8 cellular contexts compared by ENCODE assay signal in genomic region chr1:1397839-1398523, GRCh38. TPM values are rescaled to one million over a fixed set of nuclear protein-coding genes. Genes with fewer than 3 reads are reported as not detected.
A peak's percentile ranks its signal among the peaks of the same experiment; 100 is the strongest.
DNase-seq lines count a peak whose midpoint lies in the region; ATAC-seq and TF ChIP-seq lines count a peak whose summit lies in the region.

No MANE protein-coding gene starts in this region.

- TF ChIP-seq CTCF in thoracic aorta (IDR thresholded peaks at IDR 0.05), result no peak

- H3K36me3 ChIP-seq in thoracic aorta, result peaks cover 58% of the 10 kb centered on the region

- H3K27me3 ChIP-seq in thoracic aorta (replicated peaks; ENCODE audit: insufficient read depth), result no peaks in the 10 kb centered on the region

- peaks cover 39% of the 10 kb centered on the region for H3K36me3 Mint-ChIP-seq in activated T-cell treated with anti-CD3 and anti-CD28 coated beads, Interleukin-2, amount 50 U/mL, for 4 hours (ENCODE audit: insufficient read depth)
- peaks cover 69% of the 10 kb centered on the region for H3K36me3 Mint-ChIP-seq in activated CD8-positive, alpha-beta T cell treated with anti-CD3 and anti-CD28 coated beads, Interleukin-2, amount 10 ng/mL, durations not matched to agents 7 days and 5 days (ENCODE audit: low read depth)

- peaks cover 42% of the 10 kb centered on the region for H3K4me1 Mint-ChIP-seq in activated T-cell treated with anti-CD3 and anti-CD28 coated beads, Interleukin-2, amount 50 U/mL, for 4 hours (ENCODE audit: low read depth)
- H3K4me1 Mint-ChIP-seq in activated CD8-positive, alpha-beta T cell treated with anti-CD3 and anti-CD28 coated beads, Interleukin-2, amount 10 ng/mL, durations not matched to agents 7 days and 5 days (ENCODE audit: low read depth), result peaks cover 48% of the 10 kb centered on the region

- no peak for DNase-seq in activated T-cell treated with anti-CD3 and anti-CD28 coated beads, Interleukin-2, amount 50 U/mL, for 4 hours
- no peak for DNase-seq in activated T-cell treated with anti-CD3 and anti-CD28 coated beads, Interleukin-2, amount 50 U/mL, for 1 hour
- no peak for DNase-seq in activated CD8-positive, alpha-beta T cell treated with anti-CD3 and anti-CD28 coated beads, Interleukin-2, amount 10 ng/mL, durations not matched to agents 7 days and 5 days
- DNase-seq in thoracic aorta (ENCODE audit: low spot score), result no peak

- peaks cover 2% of the 10 kb centered on the region for H3K9me3 ChIP-seq in iPS-18c (ENCODE audit: control insufficient read depth, insufficient read depth, low read length)
- H3K9me3 ChIP-seq in thoracic aorta, result no peaks in the 10 kb centered on the region

- H3K27me3 Mint-ChIP-seq in activated T-cell treated with anti-CD3 and anti-CD28 coated beads, Interleukin-2, amount 50 U/mL, for 4 hours (ENCODE audit: low read depth), result no peaks in the 10 kb centered on the region
- no peaks in the 10 kb centered on the region for H3K27me3 Mint-ChIP-seq in activated CD8-positive, alpha-beta T cell treated with anti-CD3 and anti-CD28 coated beads, Interleukin-2, amount 10 ng/mL, durations not matched to agents 7 days and 5 days (ENCODE audit: low read depth)

- no peak overlapping the region for H3K27ac ChIP-seq in thoracic aorta

- peaks cover 20 to 35% of the 10 kb centered on the region in 2 donors for H3K4me1 ChIP-seq in thoracic aorta (ENCODE audit: control insufficient read depth in 1 of 2, low read depth in 2 of 2)

- CTCF ChIA-PET in activated CD8-positive, alpha-beta T cell treated with anti-CD3 and anti-CD28 coated beads, Interleukin-2, amount 10 ng/mL, durations not matched to agents 7 days and 5 days (lab: Charles Lee), result interaction anchor here (0.9 to 1.5 kb wide), 3 partner anchors 23 to 26 kb away, joined by 3 to 7 read pairs (median 7); partner anchors contain the start of gene AURKAIP1

- ATAC-seq in activated T-cell treated with anti-CD3 and anti-CD28 coated beads, Interleukin-2, amount 50 U/mL, for 4 hours, result no peak
- no peak for ATAC-seq in activated CD8-positive, alpha-beta T cell treated with anti-CD3 and anti-CD28 coated beads, Interleukin-2, amount 10 ng/mL, durations not matched to agents 7 days and 5 days
- ATAC-seq in thoracic aorta (ENCODE audit: insufficient number of reproducible peaks, low FRiP score, low read depth), result no peak
- no peak for ATAC-seq in HG02798 (IDR thresholded peaks at IDR 0.05; ENCODE audit: poor library complexity, unreplicated experiment)
- ATAC-seq in GM18498 (IDR thresholded peaks at IDR 0.05; ENCODE audit: unreplicated experiment), result no peak
- no peak for ATAC-seq in HG02840 (IDR thresholded peaks at IDR 0.05; ENCODE audit: low FRiP score, unreplicated experiment)

- H3K4me3 Mint-ChIP-seq in activated T-cell treated with anti-CD3 and anti-CD28 coated beads, Interleukin-2, amount 50 U/mL, for 4 hours, result peak overlapping the region; percentile 97
- H3K4me3 Mint-ChIP-seq in activated CD8-positive, alpha-beta T cell treated with anti-CD3 and anti-CD28 coated beads, Interleukin-2, amount 10 ng/mL, durations not matched to agents 7 days and 5 days, result peak overlapping the region; percentile 92

- POLR2A ChIA-PET in activated CD8-positive, alpha-beta T cell treated with anti-CD3 and anti-CD28 coated beads, Interleukin-2, amount 10 ng/mL, durations not matched to agents 7 days and 5 days (lab: Charles Lee), result interaction anchor here (3.6 kb wide), 1 partner anchor 22 kb away, joined by 41 read pairs; the partner anchor contains the start of gene AURKAIP1

- no peaks in the 10 kb centered on the region for H3K9me3 Mint-ChIP-seq in activated T-cell treated with anti-CD3 and anti-CD28 coated beads, Interleukin-2, amount 50 U/mL, for 4 hours
- no peaks in the 10 kb centered on the region for H3K9me3 Mint-ChIP-seq in activated CD8-positive, alpha-beta T cell treated with anti-CD3 and anti-CD28 coated beads, Interleukin-2, amount 10 ng/mL, durations not matched to agents 7 days and 5 days (ENCODE audit: insufficient read depth)

- peak overlapping the region; percentile 86 for H3K27ac Mint-ChIP-seq in activated CD8-positive, alpha-beta T cell treated with anti-CD3 and anti-CD28 coated beads, Interleukin-2, amount 10 ng/mL, durations not matched to agents 7 days and 5 days

- H3K4me3 ChIP-seq in iPS-18c (ENCODE audit: insufficient read depth, low read depth, low read length), result peak overlapping the region; percentile 93
- peak overlapping the region; percentile 94 for H3K4me3 ChIP-seq in thoracic aorta

RNA-seq across cellular contexts. Expression of gene CCNL2, which starts 1.2 kb away (rescaled TPM):
- total RNA-seq in activated T-cell treated with anti-CD3 and anti-CD28 coated beads, Interleukin-2, amount 50 U/mL, for 4 hours, result 100 to 1,000 TPM; 112 to 127 (median 118) TPM
- 100 to 1,000 TPM in 1 of 2 experiments, 10 to 100 TPM in 1; 98.3 to 110 TPM for total RNA-seq in activated CD8-positive, alpha-beta T cell treated with anti-CD3 and anti-CD28 coated beads, Interleukin-2, amount 10 ng/mL, durations not matched to agents 7 days and 5 days
- total RNA-seq in thoracic aorta, result 100 to 1,000 TPM; 214 to 313 TPM

RNA-seq across cellular contexts. Expression of gene MRPL20, which starts 9.1 kb away (rescaled TPM):
- total RNA-seq in activated T-cell treated with anti-CD3 and anti-CD28 coated beads, Interleukin-2, amount 50 U/mL, for 4 hours, result 100 to 1,000 TPM; 254 to 300 (median 271) TPM
- 100 to 1,000 TPM; 111 to 117 TPM for total RNA-seq in activated CD8-positive, alpha-beta T cell treated with anti-CD3 and anti-CD28 coated beads, Interleukin-2, amount 10 ng/mL, durations not matched to agents 7 days and 5 days
- total RNA-seq in thoracic aorta, result 100 to 1,000 TPM in 1 of 2 donors, 10 to 100 TPM in 1; 96.9 to 121 TPM

RNA-seq across cellular contexts. Expression of gene AURKAIP1, which starts 23.0 kb away (rescaled TPM):
- 100 to 1,000 TPM; 218 to 244 (median 220) TPM for total RNA-seq in activated T-cell treated with anti-CD3 and anti-CD28 coated beads, Interleukin-2, amount 50 U/mL, for 4 hours
- total RNA-seq in activated CD8-positive, alpha-beta T cell treated with anti-CD3 and anti-CD28 coated beads, Interleukin-2, amount 10 ng/mL, durations not matched to agents 7 days and 5 days, result 100 to 1,000 TPM; 120 to 123 TPM
- total RNA-seq in thoracic aorta, result 10 to 100 TPM; 43.5 to 94.5 TPM

RNA-seq across cellular contexts. Expression of gene ANKRD65, which starts 23.1 kb away (rescaled TPM):
- under 1 TPM in 1 of 3 donors, not detected in 2; 0.15 TPM for total RNA-seq in activated T-cell treated with anti-CD3 and anti-CD28 coated beads, Interleukin-2, amount 50 U/mL, for 4 hours
- not detected for total RNA-seq in activated CD8-positive, alpha-beta T cell treated with anti-CD3 and anti-CD28 coated beads, Interleukin-2, amount 10 ng/mL, durations not matched to agents 7 days and 5 days
- total RNA-seq in thoracic aorta, result under 1 TPM in 1 of 2 donors, not detected in 1; 0.68 TPM

RNA-seq across cellular contexts. Expression of gene VWA1, which starts 37.5 kb away (rescaled TPM):
- total RNA-seq in activated T-cell treated with anti-CD3 and anti-CD28 coated beads, Interleukin-2, amount 50 U/mL, for 4 hours, result under 1 TPM; 0.18 to 0.58 (median 0.19) TPM
- under 1 TPM; 0.21 to 0.29 TPM for total RNA-seq in activated CD8-positive, alpha-beta T cell treated with anti-CD3 and anti-CD28 coated beads, Interleukin-2, amount 10 ng/mL, durations not matched to agents 7 days and 5 days
- total RNA-seq in thoracic aorta, result 10 to 100 TPM; 21.7 to 23.6 TPM
